ENCODE assay signal across 9 cellular contexts in the genomic region with DNA sequence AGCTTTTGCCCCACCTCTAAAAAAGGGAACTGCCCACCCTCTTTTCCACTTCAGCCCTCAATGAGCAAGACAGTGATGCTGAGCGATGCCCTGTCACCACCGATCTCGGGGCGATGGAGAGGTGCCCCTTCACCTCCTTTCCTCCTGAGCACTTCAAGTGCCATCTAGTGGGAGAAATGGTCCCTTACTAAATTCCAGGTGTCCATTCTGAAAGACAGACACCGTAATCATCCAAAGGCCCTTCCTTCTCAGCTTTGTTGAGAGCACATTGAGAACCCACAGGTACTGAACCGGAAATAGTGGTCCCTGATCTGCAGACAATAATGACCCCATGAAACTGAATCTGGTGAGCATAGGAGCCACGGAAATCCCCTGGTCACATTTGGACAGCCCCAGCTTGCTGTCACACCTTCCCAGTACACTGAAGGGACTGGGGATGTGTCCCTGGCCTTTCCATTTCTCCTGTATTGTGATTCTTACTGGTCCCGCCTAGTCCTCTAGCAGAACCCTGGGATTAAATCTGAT. TPM values are rescaled to one million over a fixed set of nuclear protein-coding genes. Genes with fewer than 3 reads are reported as not detected.
DNase-seq lines count a peak whose midpoint lies in the region; ATAC-seq and TF ChIP-seq lines count a peak whose summit lies in the region.
"Had no signal": no experiment of that assay in that cellular context is flagged by ENCODE, and none has a peak within 500 bp of the region (broad histone marks: within the 10 kb centered on the region; RNA-seq: fewer than 3 reads in every experiment).

No MANE protein-coding gene starts in this region.

- in situ Hi-C loops in gastrocnemius medialis (cut with MboI; ENCODE audit: low sequenced_read_pairs in 4 of 4) = loop anchor here in 2 of 4 donors (10.0 to 25.0 kb wide), 2 partner anchors 159 to 167 kb away; a partner anchor contains a TSS

- intact Hi-C loops in gastrocnemius medialis (cut with DNase I; ENCODE audit: low total_unique reads) = no loop called here

- no peaks in the 10 kb centered on the region for H3K9me3 ChIP-seq in BE2C
- no peaks in the 10 kb centered on the region for H3K9me3 ChIP-seq in gastrocnemius medialis

- H3K4me1 ChIP-seq in BE2C (peaks cover 15% of the 10 kb centered on the region), gastrocnemius medialis (peaks cover 17% of the 10 kb centered on the region in 2 donors)

- no peaks in the 10 kb centered on the region for H3K27me3 ChIP-seq in BE2C
- H3K27me3 ChIP-seq in gastrocnemius medialis = no peaks in the 10 kb centered on the region

- ATAC-seq in GM18511 (IDR thresholded peaks at IDR 0.05; ENCODE audit: unreplicated experiment) (peak; percentile 73), HG02840 (IDR thresholded peaks at IDR 0.05; ENCODE audit: low FRiP score, unreplicated experiment) (peak; percentile 77), gastrocnemius medialis (no peak)

- TF ChIP-seq POLR2A in gastrocnemius medialis (IDR thresholded peaks at IDR 0.05) = no peak

- H3K36me3 ChIP-seq in BE2C = peaks cover 44% of the 10 kb centered on the region
- H3K36me3 ChIP-seq in gastrocnemius medialis = peaks cover 0 to 34% of the 10 kb centered on the region in 2 donors

- TF ChIP-seq CTCF in BE2C (IDR thresholded peaks at IDR 0.05; ENCODE audit: low read depth, low read length) (peak; percentile 78), fibroblast of villous mesenchyme (IDR thresholded peaks at IDR 0.05; ENCODE audit: insufficient read depth, low read depth, low read length) (peak; percentile 54), gastrocnemius medialis (IDR thresholded peaks at IDR 0.05 in 4 of 5, conservative IDR thresholded peaks at IDR 0.05 in 1 of 5) (peak in 4 of 5 experiments; percentile 25 to 55 (median 43))

- H3K4me3 ChIP-seq in BE2C (ENCODE audit: low read depth, low read length) (no peak overlapping the region), fibroblast of villous mesenchyme (ENCODE audit: low read depth, low read length) (no peak overlapping the region), gastrocnemius medialis (no peak overlapping the region)
- H3K4me3 ChIP-seq: SK-N-MC had no signal

- H3K27ac ChIP-seq in gastrocnemius medialis = no peak overlapping the region
- H3K27ac ChIP-seq: SK-N-MC had no signal

- peak; percentile 48 for DNase-seq in BE2C
- peak; percentile 3 for DNase-seq in NCI-H2081 treated with DMSO at 0.1 percent for 48 hours (lab: John Stamatoyannopoulos, UW)
- DNase-seq in activated T-cell treated with anti-CD3 and anti-CD28 coated beads for 1 hour (ENCODE audit: low read depth) = peak; percentile 14
- DNase-seq in fibroblast of villous mesenchyme (ENCODE audit: low read depth) = no peak
- no peak for DNase-seq in gastrocnemius medialis
- DNase-seq in NCI-H2029 (lab: John Stamatoyannopoulos, UW) = no peak

RNA-seq across cellular contexts. Expression of a gene that starts 38.5 kb away (rescaled TPM):
- 9.4 TPM for polyA plus RNA-seq in BE2C (2012; ENCODE audit: insufficient read depth, insufficient read length, low read depth)
- 16.4 and 17.4 TPM in 2 replicates for total RNA-seq in fibroblast of villous mesenchyme
- total RNA-seq in gastrocnemius medialis = 10 to 100 TPM; 16.6 to 20.1 (median 19.6) TPM

RNA-seq across cellular contexts. Expression of a gene that starts 54.6 kb away (rescaled TPM):
- polyA plus RNA-seq in BE2C (2012; ENCODE audit: insufficient read depth, insufficient read length, low read depth) = 2.2 TPM
- total RNA-seq in fibroblast of villous mesenchyme (5.8 and 12.1 TPM in 2 replicates), gastrocnemius medialis (1 to 10 TPM in 1 of 4 donors, under 1 TPM in 3; 0.61 to 2.6 (median 0.70) TPM)

Comparison
In these comparisons a context has a peak if more than half of its experiments do, and no peak if none do; other contexts are left out.
1. DNase-seq: peak in BE2C (single experiment), NCI-H2081 treated with DMSO at 0.1 percent for 48 hours (single experiment) and activated T-cell treated with anti-CD3 and anti-CD28 coated beads for 1 hour (single experiment); none in fibroblast of villous mesenchyme (single experiment), gastrocnemius medialis (0 of 2) and NCI-H2029 (single experiment).
2. ATAC-seq: peak in GM18511 (single experiment) and HG02840 (single experiment); none in gastrocnemius medialis (0 of 2).
3. Peak in every context shown above with its lines, with median percentiles within 50 percentile points of each other: CTCF ChIP-seq.